In genomic region chr9:18863821-18864220, GRCh38 we compare ENCODE assay signal across 20 cellular contexts.
DNase-seq lines count a peak whose midpoint lies in the region; ATAC-seq and TF ChIP-seq lines count a peak whose summit lies in the region.
"Had no signal": no experiment of that assay in that cellular context is flagged by ENCODE, and none has a peak within 500 bp of the region (broad histone marks: within the 10 kb centered on the region; RNA-seq: fewer than 3 reads in every experiment).

No MANE protein-coding gene starts in this region.

- in situ Hi-C loops in GM23248 (cut with MboI) = no loop called here

- H3K27ac ChIP-seq in GM23248 (peak overlapping the region; percentile 52), osteoblast (ENCODE audit: low read depth, low read length) (peak overlapping the region; percentile 53)
- H3K27ac ChIP-seq: BLaER1 had no signal

- H4K20me1 ChIP-seq in GM23248 (ENCODE audit: insufficient read depth) = 0 out of 2 replicates have a peak, but pooled peaks cover 5% of the 10 kb centered on the region
- peaks cover 6% of the 10 kb centered on the region for H4K20me1 ChIP-seq in osteoblast (ENCODE audit: insufficient read depth, low read length)
- H4K20me1 ChIP-seq: BLaER1 had no signal

- H3K36me3 ChIP-seq in GM23248 (ENCODE audit: low read depth) (peaks cover 25% of the 10 kb centered on the region), osteoblast (ENCODE audit: insufficient read depth, low read length) (peaks cover 23% of the 10 kb centered on the region)
- H3K36me3 ChIP-seq: BLaER1 had no signal

- no peak overlapping the region for H2AFZ ChIP-seq in GM23248
- no peak overlapping the region for H2AFZ ChIP-seq in osteoblast (ENCODE audit: low read length)

- H3K27me3 ChIP-seq in GM23248 (replicated peaks; ENCODE audit: insufficient read depth) (no peaks in the 10 kb centered on the region), osteoblast (ENCODE audit: insufficient read depth, low read length) (no peaks in the 10 kb centered on the region)
- H3K27me3 ChIP-seq: BLaER1 had no signal

- H3K9me3 ChIP-seq in GM23248 (ENCODE audit: low read depth) (no peaks in the 10 kb centered on the region), osteoblast (ENCODE audit: low read depth, low read length) (no peaks in the 10 kb centered on the region)

- peaks cover 62% of the 10 kb centered on the region for H3F3A ChIP-seq in GM23248 (ENCODE audit: insufficient read depth)

- no peaks in the 10 kb centered on the region for H3K9me2 ChIP-seq in GM23248 (ENCODE audit: insufficient read depth)

- TF ChIP-seq CTCF in fibroblast of the aortic adventitia (IDR thresholded peaks at IDR 0.05; ENCODE audit: insufficient read depth, low read length) = no peak
- no peak for TF ChIP-seq CTCF in osteoblast (IDR thresholded peaks at IDR 0.05; ENCODE audit: extremely low read depth, low read depth, low read length)

- H3K4me3 ChIP-seq in GM23248 (no peak overlapping the region), fibroblast of the aortic adventitia (ENCODE audit: low read depth, low read length) (no peak overlapping the region), osteoblast (ENCODE audit: insufficient read depth, low read length) (no peak overlapping the region)
- H3K4me3 ChIP-seq: BLaER1, K562 had no signal

- DNase-seq in GM23248 = peak; percentile 56
- DNase-seq in fibroblast of the aortic adventitia (ENCODE audit: low read depth) = peak; percentile 57
- no peak for DNase-seq in osteoblast (ENCODE audit: insufficient read length, low spot score, missing footprints)
- DNase-seq in DMS114 treated with DMSO at 0.1 percent for 48 hours (lab: John Stamatoyannopoulos, UW; ENCODE audit: unreplicated experiment) = no peak
- no peak for DNase-seq in HuH-7 (ENCODE audit: low spot score)
- no peak for DNase-seq in NCI-H2029 treated with DMSO at 0.1 percent for 48 hours (lab: John Stamatoyannopoulos, UW)
- DNase-seq: CD8-positive, alpha-beta T cell; DMS79; H7; MV-4-11; NCI-H1417 treated with DMSO at 0.1 percent for 48 hours; NCI-H1930; NCI-H2171; NCI-H446 treated with DMSO at 0.1 percent for 48 hours; NK-92 treated with Interleukin-12 subunit alpha and Interleukin-12 subunit beta, amount 100 ng/mL, for 24 hours; OCI-M1; SHP77 treated with DMSO at 0.1 percent for 48 hours had no signal

- H3K4me2 ChIP-seq in GM23248 (ENCODE audit: unreplicated experiment) = peak overlapping the region; percentile 19
- H3K4me2 ChIP-seq in osteoblast (ENCODE audit: insufficient read depth, low read length) = no peak overlapping the region
- H3K4me2 ChIP-seq: BLaER1 had no signal

- WGBS in GM23248 (ENCODE audit: low coverage in 1 of 2, low lambda C conversion rate in 2 of 2, missing lambda C conversion rate in 2 of 2), 2 experiments = 21% methylated on average over 4 of the region's 4 CpGs

- peaks cover 22% of the 10 kb centered on the region for H3K79me2 ChIP-seq in GM23248 (ENCODE audit: insufficient read depth)
- H3K79me2 ChIP-seq in osteoblast (ENCODE audit: insufficient read depth, low read length) = no peaks in the 10 kb centered on the region

- peak overlapping the region; percentile 44; the same call in 1 of the 2 replicates for H3K9ac ChIP-seq in GM23248
- H3K9ac ChIP-seq: BLaER1 had no signal

- H3K4me1 ChIP-seq in GM23248 (ENCODE audit: insufficient read depth) (peaks cover 44% of the 10 kb centered on the region), osteoblast (ENCODE audit: insufficient read depth, low read length) (peaks cover 46% of the 10 kb centered on the region)
- H3K4me1 ChIP-seq: BLaER1 had no signal

- no peak for ATAC-seq in HG03342 (IDR thresholded peaks at IDR 0.05; ENCODE audit: unreplicated experiment)
- ATAC-seq: CD8-positive, alpha-beta T cell; K562 had no signal

Comparison
In these comparisons a context has a peak if more than half of its experiments do, and no peak if none do; other contexts are left out.
1. DNase-seq: peak in GM23248 (single experiment) and fibroblast of the aortic adventitia (single experiment); none in osteoblast (single experiment), DMS114 treated with DMSO at 0.1 percent for 48 hours (single experiment), HuH-7 (single experiment) and NCI-H2029 treated with DMSO at 0.1 percent for 48 hours (single experiment).